ENCODE assay signal across 9 cellular contexts in genomic region chrX:40132751-40133150, GRCh38. TPM values are rescaled to one million over a fixed set of nuclear protein-coding genes. Genes with fewer than 3 reads are reported as not detected.
DNase-seq lines count a peak whose midpoint lies in the region; ATAC-seq and TF ChIP-seq lines count a peak whose summit lies in the region.
"Had no signal": no experiment of that assay in that cellular context is flagged by ENCODE, and none has a peak within 500 bp of the region (broad histone marks: within the 10 kb centered on the region; RNA-seq: fewer than 3 reads in every experiment).

No MANE protein-coding gene starts in this region.

- POLR2A ChIA-PET in Caco-2 (lab: Charles Lee) = interaction anchor here (0.6 kb wide), 1 partner anchor 130 kb away, joined by 3 read pairs; no protein-coding TSS in a partner anchor

- TF ChIP-seq EP300 in transverse colon (IDR thresholded peaks at IDR 0.05; ENCODE audit: low read depth) = no peak

- no peaks in the 10 kb centered on the region for H3K9me3 ChIP-seq in transverse colon
- H3K9me3 ChIP-seq in Caco-2 = no peaks in the 10 kb centered on the region

- H3K9me3 Mint-ChIP-seq in chondrocyte (ENCODE audit: low read depth) (no peaks in the 10 kb centered on the region), Caco-2 (ENCODE audit: unreplicated experiment) (no peaks in the 10 kb centered on the region), nephron progenitor cell (peaks cover 47% of the 10 kb centered on the region)

- BruUV-seq in Caco-2 (replicated peaks; lab: Mats Ljungman, UMichigan) = no TSS peak

- H3K36me3 Mint-ChIP-seq in chondrocyte (ENCODE audit: low read depth) (no peaks in the 10 kb centered on the region), Caco-2 (ENCODE audit: insufficient read depth, unreplicated experiment) (no peaks in the 10 kb centered on the region), nephron progenitor cell (ENCODE audit: low read depth) (no peaks in the 10 kb centered on the region)

- peak in 72 of 76 experiments; percentile 1 to 73 (median 46) for DNase-seq in HUDEP-2 (lab: John Stamatoyannopoulos, UW; ENCODE audit: unreplicated experiment in 76 of 76)
- DNase-seq in chondrocyte (ENCODE audit: low spot score) = no peak
- DNase-seq in kidney tubule cell (ENCODE audit: low spot score) = peak; percentile 82
- DNase-seq in transverse colon = peak; percentile 60
- no peak for DNase-seq in Caco-2
- DNase-seq in nephron progenitor cell = no peak
- DNase-seq in activated CD4-positive, alpha-beta T cell treated with anti-CD3 and anti-CD28 coated beads for 4 hours = no peak
- DNase-seq: NCI-H774 had no signal

- TF ChIP-seq CTCF in chondrocyte (IDR thresholded peaks at IDR 0.05) (no peak), transverse colon (IDR thresholded peaks at IDR 0.05) (no peak), Caco-2 (IDR thresholded peaks at IDR 0.05; ENCODE audit: insufficient read depth in 1 of 2, low read depth in 1 of 2, low read length in 1 of 2, severe bottlenecking in 1 of 2, unreplicated experiment in 1 of 2) (no peak), nephron progenitor cell (IDR thresholded peaks at IDR 0.05) (no peak)

- H3K27me3 ChIP-seq in transverse colon (no peaks in the 10 kb centered on the region), Caco-2 (replicated peaks; ENCODE audit: control insufficient read depth, insufficient read depth, low read length) (no peaks in the 10 kb centered on the region)

- no peak overlapping the region for H3K4me3 Mint-ChIP-seq in chondrocyte (ENCODE audit: unreplicated experiment)
- H3K4me3 Mint-ChIP-seq in Caco-2 (ENCODE audit: unreplicated experiment) = no peak overlapping the region
- no peak overlapping the region for H3K4me3 Mint-ChIP-seq in nephron progenitor cell

- in situ Hi-C loops in transverse colon (cut with MboI; ENCODE audit: low pct_ligation_motif_present in 1 of 4, low pct_unique_long_range_greater_than_20kb in 1 of 4, low sequenced_read_pairs in 3 of 4) = no loop called here

- H3K27ac ChIP-seq in transverse colon = peak overlapping the region; percentile 31 to 46 (median 36)

- CTCF ChIA-PET in Caco-2 (lab: Charles Lee) = no interaction called here

- no peaks in the 10 kb centered on the region for H3K27me3 Mint-ChIP-seq in chondrocyte (ENCODE audit: low read depth)
- no peaks in the 10 kb centered on the region for H3K27me3 Mint-ChIP-seq in Caco-2 (ENCODE audit: insufficient read depth, unreplicated experiment)
- peaks cover 25% of the 10 kb centered on the region for H3K27me3 Mint-ChIP-seq in nephron progenitor cell (ENCODE audit: low read depth, poor library complexity)

- H3K27ac Mint-ChIP-seq in chondrocyte (ENCODE audit: unreplicated experiment) (peak overlapping the region; percentile 77), Caco-2 (ENCODE audit: unreplicated experiment) (no peak overlapping the region), nephron progenitor cell (no peak overlapping the region)

- H3K4me3 ChIP-seq in transverse colon (no peak overlapping the region), Caco-2 (ENCODE audit: low read depth, low read length) (no peak overlapping the region)

- H3K4me1 Mint-ChIP-seq in chondrocyte (ENCODE audit: low read depth) = peaks cover 18% of the 10 kb centered on the region
- no peaks in the 10 kb centered on the region for H3K4me1 Mint-ChIP-seq in Caco-2 (ENCODE audit: low read depth, unreplicated experiment)
- peaks cover 8% of the 10 kb centered on the region for H3K4me1 Mint-ChIP-seq in nephron progenitor cell

- H3K4me1 ChIP-seq in transverse colon (no peaks in the 10 kb centered on the region), Caco-2 (no peaks in the 10 kb centered on the region)

- no peak for TF ChIP-seq POLR2A in transverse colon (IDR thresholded peaks at IDR 0.05)

- WGBS in transverse colon (ENCODE audit: low coverage in 1 of 2), 2 donors = 52% methylated on average over 7 of the region's 7 CpGs; no CpG with 5 or more reads in 1 of the 2 donors

- H3K36me3 ChIP-seq in transverse colon = no peaks in the 10 kb centered on the region
- H3K36me3 ChIP-seq in Caco-2 (ENCODE audit: control insufficient read depth, insufficient read depth, low read length) = no peaks in the 10 kb centered on the region

- intact Hi-C loops in transverse colon (cut with DNase I; ENCODE audit: low total_unique reads) (no loop called here), Caco-2 (cut with micrococcal nuclease; ENCODE audit: unreplicated experiment) (no loop called here)

- no peak for ATAC-seq in HG02759 (IDR thresholded peaks at IDR 0.05; ENCODE audit: unreplicated experiment)

RNA-seq across cellular contexts. Expression of gene BCOR, which starts 35.0 kb away (rescaled TPM):
- total RNA-seq in chondrocyte (10.8 to 19.0 TPM (median 11.0 TPM) in 3 replicates), transverse colon (10 to 100 TPM; 17.9 to 27.8 (median 20.4) TPM), Caco-2 (2022) (16.2 and 18.6 TPM in 2 replicates)

Comparison
In these comparisons a context has a peak if more than half of its experiments do, and no peak if none do; other contexts are left out.
1. DNase-seq: peak in HUDEP-2 (72 of 76), kidney tubule cell (single experiment) and transverse colon (single experiment); none in chondrocyte (single experiment), Caco-2 (0 of 2), nephron progenitor cell (single experiment) and activated CD4-positive, alpha-beta T cell treated with anti-CD3 and anti-CD28 coated beads for 4 hours (0 of 2).